15 cellular contexts compared by ENCODE assay signal in the genomic region with DNA sequence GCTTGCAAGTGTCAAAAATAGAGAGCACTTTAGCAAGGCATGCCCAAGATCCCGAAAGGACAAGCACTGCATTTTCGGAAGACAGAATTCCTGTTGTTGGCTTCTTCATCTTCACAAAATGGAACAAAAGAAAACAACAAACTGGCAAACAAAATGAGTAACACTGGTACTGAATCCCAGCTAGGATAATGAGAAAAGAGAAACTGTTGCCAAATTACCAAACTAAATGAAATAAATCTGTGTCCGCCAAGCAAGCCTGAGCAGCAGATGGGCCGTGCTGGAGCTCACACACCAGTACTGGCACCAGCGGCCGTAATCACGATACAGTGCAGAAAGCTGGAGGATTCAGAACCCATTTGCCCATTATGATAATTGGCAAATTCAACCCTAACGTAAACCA. TPM values are rescaled to one million over a fixed set of nuclear protein-coding genes. Genes with fewer than 3 reads are reported as not detected.
"Had no signal": no experiment of that assay in that cellular context is flagged by ENCODE, and none has a peak within 500 bp of the region (broad histone marks: within the 10 kb centered on the region; RNA-seq: fewer than 3 reads in every experiment).

No MANE protein-coding gene starts in this region.

- H3K4me1 ChIP-seq: lower lobe of right lung had no signal

- H3K27ac ChIP-seq: lower lobe of right lung had no signal

- H3K36me3 ChIP-seq: lower lobe of right lung had no signal

- ATAC-seq: left colon; lower lobe of right lung; sciatic nerve; stimulated activated naive CD8-positive, alpha-beta T cell treated with anti-CD3 and anti-CD28 coated beads, Interleukin-15, amount 100 ng/mL, for 72 hours had no signal

- H3K4me3 ChIP-seq: lower lobe of right lung had no signal

- DNase-seq: activated B cell treated with CpG ODN at 0.5 μM for 24 hours; activated CD4-positive, alpha-beta T cell treated with anti-CD3 and anti-CD28 coated beads, Interleukin-2, amount 10 ng/mL, durations not matched to agents 7 days and 5 days; activated CD8-positive, alpha-beta memory T cell treated with anti-CD3 and anti-CD28 coated beads, Interleukin-2, amount 50 U/mL, for 48 hours; activated naive CD8-positive, alpha-beta T cell treated with anti-CD3 and anti-CD28 coated beads for 36 hours; erythroblast; glutamatergic neuron; immature natural killer cell; left colon; lower lobe of right lung; stimulated activated naive CD8-positive, alpha-beta T cell treated with anti-CD3 and anti-CD28 coated beads, Interleukin-15, amount 100 ng/mL, for 72 hours; T-helper 2 cell had no signal

- H3K9me3 ChIP-seq: lower lobe of right lung had no signal

RNA-seq across cellular contexts. Expression of a gene that starts 30.6 kb away (rescaled TPM):
- total RNA-seq: activated B cell treated with CpG ODN at 0.5 μM for 24 hours had no signal

RNA-seq across cellular contexts. Expression of a gene that starts 57.2 kb away (rescaled TPM):
- total RNA-seq: dermis microvascular lymphatic vessel endothelial cell, fibroblast of villous mesenchyme, osteoblast had no signal
